1 cellular context compared by ENCODE assay signal in the genomic region with DNA sequence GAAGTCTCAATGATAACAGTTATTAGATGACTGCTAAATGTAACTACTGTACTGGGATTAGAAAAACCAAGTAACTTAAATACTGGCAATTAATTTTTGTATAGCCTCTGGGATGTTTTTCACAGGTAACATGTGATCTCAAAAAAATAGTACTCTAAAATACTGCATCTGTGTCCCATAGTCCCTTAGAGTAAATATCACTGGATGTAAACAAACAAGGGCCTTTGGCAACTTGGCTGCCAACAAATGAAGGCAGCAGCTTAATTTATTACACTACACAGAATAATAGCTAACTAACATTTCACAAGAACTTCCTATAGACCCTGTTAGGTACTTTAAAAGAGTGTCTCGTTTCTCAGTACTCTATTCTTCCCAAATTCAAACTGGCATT.
TF ChIP-seq lines count a peak whose summit lies in the region.

No MANE protein-coding gene starts in this region.

TF ChIP-seq in HCT116, 20 proteins besides CTCF, POLR2A, EP300 and RAD21:
- no peak for TF ChIP-seq SIN3A (IDR thresholded peaks at IDR 0.05; ENCODE audit: low read depth)
- TF ChIP-seq, protein P1, sequence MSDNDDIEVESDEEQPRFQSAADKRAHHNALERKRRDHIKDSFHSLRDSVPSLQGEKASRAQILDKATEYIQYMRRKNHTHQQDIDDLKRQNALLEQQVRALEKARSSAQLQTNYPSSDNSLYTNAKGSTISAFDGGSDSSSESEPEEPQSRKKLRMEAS (IDR thresholded peaks at IDR 0.05): no peak
- no peak for TF ChIP-seq EZH2phosphoT487 (IDR thresholded peaks at IDR 0.05; ENCODE audit: borderline replicate concordance)
- no peak for TF ChIP-seq FOSL1 (IDR thresholded peaks at IDR 0.05; ENCODE audit: low read depth)
- TF ChIP-seq ZFX (IDR thresholded peaks at IDR 0.05): no peak
- TF ChIP-seq ZNF274 (IDR thresholded peaks at IDR 0.05; ENCODE audit: low read depth, low read length): no peak
- TF ChIP-seq SRF (IDR thresholded peaks at IDR 0.05; ENCODE audit: low read depth): no peak
- TF ChIP-seq JUND (IDR thresholded peaks at IDR 0.05): no peak
